Comparison of ENCODE assay signal across 14 cellular contexts in the genomic region with DNA sequence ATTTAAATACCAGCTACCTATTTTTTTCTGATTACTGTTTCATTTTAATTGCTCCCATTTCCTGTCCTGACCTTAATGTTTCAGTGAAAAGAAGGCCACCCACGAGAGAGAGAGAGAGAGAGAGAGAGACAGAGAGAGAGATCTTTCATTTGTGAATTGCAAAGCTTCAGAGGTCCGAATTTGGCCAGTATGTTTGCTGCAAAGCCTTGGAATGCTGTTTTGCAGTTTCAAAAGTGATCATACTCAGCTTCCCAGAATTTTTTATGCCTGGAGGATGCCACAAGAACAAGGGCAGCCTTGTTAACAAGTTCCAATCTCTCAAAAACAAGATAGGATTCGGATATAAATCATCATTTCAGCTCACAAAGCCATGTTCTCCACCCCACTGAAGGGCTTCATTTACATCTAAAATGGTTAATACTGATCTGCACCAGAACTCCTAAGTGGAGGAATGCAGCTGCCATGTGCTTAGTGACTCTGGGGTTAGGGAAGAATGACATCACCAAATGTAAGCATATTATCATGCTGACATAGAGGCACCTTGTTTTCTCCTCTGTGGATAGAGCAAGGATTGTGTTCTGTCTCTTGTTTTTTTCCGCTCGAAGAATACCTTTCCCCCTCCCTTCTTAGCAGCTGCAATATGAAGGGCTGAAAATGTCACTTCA.
DNase-seq lines count a peak whose midpoint lies in the region; ATAC-seq and TF ChIP-seq lines count a peak whose summit lies in the region.
"Had no signal": no experiment of that assay in that cellular context is flagged by ENCODE, and none has a peak within 500 bp of the region (broad histone marks: within the 10 kb centered on the region; RNA-seq: fewer than 3 reads in every experiment).

No MANE protein-coding gene starts in this region.

- BruUV-seq in mammary epithelial cell (replicated peaks; lab: Mats Ljungman, UMichigan) = no TSS peak

- H3K4me2 ChIP-seq in mesendoderm (ENCODE audit: low read length) (no peak overlapping the region), mammary epithelial cell (ENCODE audit: insufficient read depth, low read depth, low read length) (no peak overlapping the region)

- no peak overlapping the region for H2BK120ac ChIP-seq in mesendoderm (ENCODE audit: low read depth, low read length)

- peak; percentile 6 for DNase-seq in AG08396 (ENCODE audit: low spot score)
- no peak for DNase-seq in caudate nucleus (lab: John Stamatoyannopoulos, UW)
- peak; percentile 79 for DNase-seq in mesendoderm
- no peak for DNase-seq in NCI-H526 treated with DMSO at 0.1 percent for 48 hours (lab: John Stamatoyannopoulos, UW)
- DNase-seq in mammary epithelial cell = no peak
- DNase-seq in activated effector memory CD4-positive, alpha-beta T cell treated with Interleukin-2 at 50 U/mL for 16 hours = no peak
- DNase-seq: activated CD4-positive, alpha-beta T cell treated with anti-CD3 and anti-CD28 coated beads for 4 hours; activated naive CD8-positive, alpha-beta T cell treated with anti-CD3 and anti-CD28 coated beads, Interleukin-2, amount 50 U/mL, for 24 hours; mucosa of descending colon; PC-3; testis had no signal

- H3K4me1 ChIP-seq in HEK293 (ENCODE audit: control insufficient read depth, insufficient read depth, low read length) = no peaks in the 10 kb centered on the region; the same call in 1 of the 2 replicates
- peaks cover 3% of the 10 kb centered on the region for H3K4me1 ChIP-seq in mesendoderm (ENCODE audit: control insufficient read depth, low read depth, low read length)
- H3K4me1 ChIP-seq in mammary epithelial cell (ENCODE audit: insufficient read depth, low read length) = no peaks in the 10 kb centered on the region
- H3K4me1 ChIP-seq: testis had no signal

- H3K9ac ChIP-seq in mesendoderm (ENCODE audit: low read length) (no peak overlapping the region), mammary epithelial cell (ENCODE audit: insufficient read depth, low read length) (no peak overlapping the region)

- no peak overlapping the region for H3K27ac ChIP-seq in HEK293 (ENCODE audit: extremely low read depth, low read depth, low read length)
- H3K27ac ChIP-seq in caudate nucleus (ENCODE audit: low read depth, low read length) = peak overlapping the region; percentile 14
- no peak overlapping the region for H3K27ac ChIP-seq in mesendoderm (ENCODE audit: low read depth, low read length)
- H3K27ac ChIP-seq in mammary epithelial cell (ENCODE audit: insufficient read depth, low read depth, low read length) = no peak overlapping the region
- H3K27ac ChIP-seq: epithelial cell of prostate, testis had no signal

- no peak for TF ChIP-seq CTCF in HEK293 (tag by site-specific recombination; IDR thresholded peaks at IDR 0.05)
- no peak for TF ChIP-seq CTCF in mammary epithelial cell (conservative IDR thresholded peaks at IDR 0.05 in 1 of 2, IDR thresholded peaks at IDR 0.05 in 1 of 2; ENCODE audit: extremely low read depth in 1 of 2, insufficient read depth in 1 of 2, low read depth in 1 of 2, low read length in 2 of 2)

- no peaks in the 10 kb centered on the region for H3K36me3 ChIP-seq in HEK293 (ENCODE audit: control insufficient read depth in 2 of 2, insufficient read depth in 1 of 2, low read length in 2 of 2)
- no peaks in the 10 kb centered on the region for H3K36me3 ChIP-seq in mesendoderm (ENCODE audit: control insufficient read depth, insufficient read depth, low read length)
- no peaks in the 10 kb centered on the region for H3K36me3 ChIP-seq in mammary epithelial cell (ENCODE audit: insufficient read depth, low read length)

- H3K79me1 ChIP-seq in mesendoderm (ENCODE audit: low read length) = no peaks in the 10 kb centered on the region

- no peak overlapping the region for H4K5ac ChIP-seq in mesendoderm (ENCODE audit: low read length)

- H2BK5ac ChIP-seq in mesendoderm (ENCODE audit: low read length) = no peak overlapping the region

- no peaks in the 10 kb centered on the region for H3K27me3 ChIP-seq in mesendoderm (ENCODE audit: insufficient read depth, low read length, poor library complexity)
- no peaks in the 10 kb centered on the region for H3K27me3 ChIP-seq in mammary epithelial cell (ENCODE audit: insufficient read depth, low read length)
- H3K27me3 ChIP-seq: testis had no signal

- ATAC-seq in GM21381 (IDR thresholded peaks at IDR 0.05; ENCODE audit: unreplicated experiment) = no peak
- ATAC-seq: activated naive CD8-positive, alpha-beta T cell treated with anti-CD3 and anti-CD28 coated beads, Interleukin-2, amount 50 U/mL, for 24 hours; mucosa of descending colon; PC-3 had no signal

- H4K20me1 ChIP-seq in mammary epithelial cell (ENCODE audit: insufficient read depth, low read length) = no peaks in the 10 kb centered on the region

- H2AK5ac ChIP-seq in mesendoderm (ENCODE audit: low read length) = no peak overlapping the region

- no peak overlapping the region for H3K23ac ChIP-seq in mesendoderm (ENCODE audit: low read length)

- H3K18ac ChIP-seq in mesendoderm (ENCODE audit: low read length) = no peak overlapping the region

- intact Hi-C loops in mammary epithelial cell (cut with micrococcal nuclease) = no loop called here

- dilution Hi-C loops in mammary epithelial cell (cut with HindIII; ENCODE audit: low sequenced_read_pairs) = no loop called here

- POLR2A ChIA-PET in HEK293 (lab: Yijun Ruan, JAX) = no interaction called here

- H3K4ac ChIP-seq in mesendoderm (ENCODE audit: low read depth, low read length) = no peak overlapping the region

- H3K56ac ChIP-seq in mesendoderm (ENCODE audit: low read length) = no peak overlapping the region

- no peak overlapping the region for H2BK15ac ChIP-seq in mesendoderm (replicated peaks; ENCODE audit: low read depth)

- no CpG with 5 or more reads among the region's 5 CpGs for whole genome bisulfite sequencing in mesendoderm (ENCODE audit: extremely low coverage, insufficient coverage, low lambda C conversion rate)
- WGBS in mammary epithelial cell (ENCODE audit: low coverage, missing lambda C conversion rate) = 37% methylated on average over 5 of the region's 5 CpGs

- no peaks in the 10 kb centered on the region for H3K9me3 ChIP-seq in HEK293 (ENCODE audit: control insufficient read depth, insufficient read depth, low read depth, low read length)
- no peaks in the 10 kb centered on the region for H3K9me3 ChIP-seq in mammary epithelial cell (replicated peaks; ENCODE audit: insufficient read depth, low read length)
- H3K9me3 ChIP-seq: mucosa of descending colon, testis had no signal

- no peak overlapping the region for H3K4me3 ChIP-seq in HEK293 (ENCODE audit: low read depth, low read length)
- H3K4me3 ChIP-seq in mesendoderm (ENCODE audit: low read length) = no peak overlapping the region
- no peak overlapping the region for H3K4me3 ChIP-seq in mammary epithelial cell (replicated peaks in 1 of 3; ENCODE audit: insufficient read depth in 1 of 3, low read depth in 2 of 3, low read length in 3 of 3)
- H3K4me3 ChIP-seq: mucosa of descending colon, testis had no signal

- CTCF ChIA-PET in HEK293 (lab: Yijun Ruan, JAX) = no interaction called here
- CTCF ChIA-PET in mammary epithelial cell (lab: Charles Lee; ENCODE audit: low non-redundant PET) = no interaction called here

- H2AFZ ChIP-seq in mammary epithelial cell (ENCODE audit: low read depth, low read length) = no peak overlapping the region

- no peak overlapping the region for H4K8ac ChIP-seq in mesendoderm (ENCODE audit: low read depth, low read length)

- in situ Hi-C loops in mammary epithelial cell (cut with MboI; ENCODE audit: low sequenced_read_pairs in 2 of 2) = no loop called here

- H3K79me2 ChIP-seq in mesendoderm (ENCODE audit: control insufficient read depth, insufficient read depth, low read length) (no peaks in the 10 kb centered on the region), mammary epithelial cell (ENCODE audit: insufficient read depth, low read length) (no peaks in the 10 kb centered on the region)

TF ChIP-seq in HEK293, 187 proteins besides CTCF, POLR2A, EP300 and RAD21 (continues in another document):
- TF ChIP-seq PRDM1 (tag by site-specific recombination; IDR thresholded peaks at IDR 0.05) (no peak), PRDM2 (tag by site-specific recombination; IDR thresholded peaks at IDR 0.05; ENCODE audit: borderline replicate concordance) (no peak), YY1 (tag by site-specific recombination; IDR thresholded peaks at IDR 0.05) (no peak)

Comparison
In these comparisons a context has a peak if more than half of its experiments do, and no peak if none do; other contexts are left out.
1. DNase-seq: peak in AG08396 (single experiment) and mesendoderm (single experiment); none in caudate nucleus (0 of 61), NCI-H526 treated with DMSO at 0.1 percent for 48 hours (single experiment), mammary epithelial cell (single experiment) and activated effector memory CD4-positive, alpha-beta T cell treated with Interleukin-2 at 50 U/mL for 16 hours (single experiment).